ENCODE assay signal across 1 cellular context in the genomic region with DNA sequence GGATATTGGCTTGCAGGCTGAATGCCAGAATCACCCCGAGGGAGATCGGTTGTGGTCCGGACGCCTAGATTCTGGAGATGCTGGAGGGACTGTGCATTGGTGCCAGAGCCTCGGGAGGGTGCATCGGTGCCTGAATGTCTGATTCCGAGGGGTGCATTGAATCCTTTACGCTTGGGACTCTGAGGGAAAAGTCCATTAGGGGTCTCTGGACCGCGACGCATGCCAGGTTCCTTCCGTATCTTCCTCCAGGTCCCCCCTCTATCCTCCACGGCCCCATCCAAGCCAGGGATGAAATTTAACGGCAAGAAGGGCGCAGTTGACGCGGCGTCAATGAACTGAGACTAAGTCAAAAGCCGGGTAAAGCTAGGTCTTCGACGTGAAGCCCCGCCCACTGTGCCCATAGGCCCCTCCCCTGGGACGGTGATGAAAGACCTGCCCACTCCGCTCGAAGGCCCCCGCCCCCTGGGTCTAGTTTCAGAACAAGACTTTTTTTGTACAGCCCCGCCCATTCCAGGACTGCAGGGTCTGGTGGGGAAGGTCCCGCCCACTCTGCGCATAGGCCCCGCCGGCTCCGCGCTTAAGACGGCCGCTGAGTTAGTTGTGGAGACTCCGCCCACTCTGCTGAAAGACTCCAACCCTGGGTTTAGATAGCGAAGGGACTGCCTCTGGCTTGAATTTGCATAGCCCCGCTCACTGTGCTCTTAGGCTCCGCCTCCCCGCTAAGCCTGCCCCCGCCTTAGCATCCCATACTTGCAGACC.
TF ChIP-seq lines count a peak whose summit lies in the region.

No MANE protein-coding gene starts in this region.

TF ChIP-seq in HEK293, 187 proteins besides CTCF, POLR2A, EP300 and RAD21 (continued from another document and continues in another):
- TF ChIP-seq, protein P1, sequence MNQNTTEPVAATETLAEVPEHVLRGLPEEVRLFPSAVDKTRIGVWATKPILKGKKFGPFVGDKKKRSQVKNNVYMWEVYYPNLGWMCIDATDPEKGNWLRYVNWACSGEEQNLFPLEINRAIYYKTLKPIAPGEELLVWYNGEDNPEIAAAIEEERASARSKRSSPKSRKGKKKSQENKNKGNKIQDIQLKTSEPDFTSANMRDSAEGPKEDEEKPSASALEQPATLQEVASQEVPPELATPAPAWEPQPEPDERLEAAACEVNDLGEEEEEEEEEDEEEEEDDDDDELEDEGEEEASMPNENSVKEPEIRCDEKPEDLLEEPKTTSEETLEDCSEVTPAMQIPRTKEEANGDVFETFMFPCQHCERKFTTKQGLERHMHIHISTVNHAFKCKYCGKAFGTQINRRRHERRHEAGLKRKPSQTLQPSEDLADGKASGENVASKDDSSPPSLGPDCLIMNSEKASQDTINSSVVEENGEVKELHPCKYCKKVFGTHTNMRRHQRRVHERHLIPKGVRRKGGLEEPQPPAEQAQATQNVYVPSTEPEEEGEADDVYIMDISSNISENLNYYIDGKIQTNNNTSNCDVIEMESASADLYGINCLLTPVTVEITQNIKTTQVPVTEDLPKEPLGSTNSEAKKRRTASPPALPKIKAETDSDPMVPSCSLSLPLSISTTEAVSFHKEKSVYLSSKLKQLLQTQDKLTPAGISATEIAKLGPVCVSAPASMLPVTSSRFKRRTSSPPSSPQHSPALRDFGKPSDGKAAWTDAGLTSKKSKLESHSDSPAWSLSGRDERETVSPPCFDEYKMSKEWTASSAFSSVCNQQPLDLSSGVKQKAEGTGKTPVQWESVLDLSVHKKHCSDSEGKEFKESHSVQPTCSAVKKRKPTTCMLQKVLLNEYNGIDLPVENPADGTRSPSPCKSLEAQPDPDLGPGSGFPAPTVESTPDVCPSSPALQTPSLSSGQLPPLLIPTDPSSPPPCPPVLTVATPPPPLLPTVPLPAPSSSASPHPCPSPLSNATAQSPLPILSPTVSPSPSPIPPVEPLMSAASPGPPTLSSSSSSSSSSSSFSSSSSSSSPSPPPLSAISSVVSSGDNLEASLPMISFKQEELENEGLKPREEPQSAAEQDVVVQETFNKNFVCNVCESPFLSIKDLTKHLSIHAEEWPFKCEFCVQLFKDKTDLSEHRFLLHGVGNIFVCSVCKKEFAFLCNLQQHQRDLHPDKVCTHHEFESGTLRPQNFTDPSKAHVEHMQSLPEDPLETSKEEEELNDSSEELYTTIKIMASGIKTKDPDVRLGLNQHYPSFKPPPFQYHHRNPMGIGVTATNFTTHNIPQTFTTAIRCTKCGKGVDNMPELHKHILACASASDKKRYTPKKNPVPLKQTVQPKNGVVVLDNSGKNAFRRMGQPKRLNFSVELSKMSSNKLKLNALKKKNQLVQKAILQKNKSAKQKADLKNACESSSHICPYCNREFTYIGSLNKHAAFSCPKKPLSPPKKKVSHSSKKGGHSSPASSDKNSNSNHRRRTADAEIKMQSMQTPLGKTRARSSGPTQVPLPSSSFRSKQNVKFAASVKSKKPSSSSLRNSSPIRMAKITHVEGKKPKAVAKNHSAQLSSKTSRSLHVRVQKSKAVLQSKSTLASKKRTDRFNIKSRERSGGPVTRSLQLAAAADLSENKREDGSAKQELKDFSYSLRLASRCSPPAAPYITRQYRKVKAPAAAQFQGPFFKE (tag by site-specific recombination; IDR thresholded peaks at IDR 0.05; ENCODE audit: borderline replicate concordance): no peak
- TF ChIP-seq, protein P2, sequence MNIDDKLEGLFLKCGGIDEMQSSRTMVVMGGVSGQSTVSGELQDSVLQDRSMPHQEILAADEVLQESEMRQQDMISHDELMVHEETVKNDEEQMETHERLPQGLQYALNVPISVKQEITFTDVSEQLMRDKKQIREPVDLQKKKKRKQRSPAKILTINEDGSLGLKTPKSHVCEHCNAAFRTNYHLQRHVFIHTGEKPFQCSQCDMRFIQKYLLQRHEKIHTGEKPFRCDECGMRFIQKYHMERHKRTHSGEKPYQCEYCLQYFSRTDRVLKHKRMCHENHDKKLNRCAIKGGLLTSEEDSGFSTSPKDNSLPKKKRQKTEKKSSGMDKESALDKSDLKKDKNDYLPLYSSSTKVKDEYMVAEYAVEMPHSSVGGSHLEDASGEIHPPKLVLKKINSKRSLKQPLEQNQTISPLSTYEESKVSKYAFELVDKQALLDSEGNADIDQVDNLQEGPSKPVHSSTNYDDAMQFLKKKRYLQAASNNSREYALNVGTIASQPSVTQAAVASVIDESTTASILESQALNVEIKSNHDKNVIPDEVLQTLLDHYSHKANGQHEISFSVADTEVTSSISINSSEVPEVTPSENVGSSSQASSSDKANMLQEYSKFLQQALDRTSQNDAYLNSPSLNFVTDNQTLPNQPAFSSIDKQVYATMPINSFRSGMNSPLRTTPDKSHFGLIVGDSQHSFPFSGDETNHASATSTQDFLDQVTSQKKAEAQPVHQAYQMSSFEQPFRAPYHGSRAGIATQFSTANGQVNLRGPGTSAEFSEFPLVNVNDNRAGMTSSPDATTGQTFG (tag by site-specific recombination; IDR thresholded peaks at IDR 0.05; ENCODE audit: borderline replicate concordance): no peak
- TF ChIP-seq ZNF670 (tag by site-specific recombination; IDR thresholded peaks at IDR 0.05; ENCODE audit: low read depth) (no peak), ZNF2 (tag by site-specific recombination; IDR thresholded peaks at IDR 0.05) (no peak; the same call in 1 of the 2 replicates), ZNF350 (tag by site-specific recombination; IDR thresholded peaks at IDR 0.05) (no peak), RBAK (tag by site-specific recombination; IDR thresholded peaks at IDR 0.05) (no peak), KLF8 (tag by site-specific recombination; IDR thresholded peaks at IDR 0.05) (peak; percentile 82), ZEB2 (tag by site-specific recombination; IDR thresholded peaks at IDR 0.05) (peak; percentile 70), GLI4 (tag by site-specific recombination; IDR thresholded peaks at IDR 0.05) (no peak), ZNF76 (tag by site-specific recombination; IDR thresholded peaks at IDR 0.05; ENCODE audit: borderline replicate concordance, low read depth) (no peak), ZNF677 (tag by site-specific recombination; IDR thresholded peaks at IDR 0.05) (no peak), ZNF776 (tag by site-specific recombination; IDR thresholded peaks at IDR 0.05; ENCODE audit: borderline replicate concordance) (no peak), ZNF621 (tag by site-specific recombination; IDR thresholded peaks at IDR 0.05) (no peak), YY2 (tag by site-specific recombination; IDR thresholded peaks at IDR 0.05) (no peak; the same call in 1 of the 2 replicates), ZNF560 (tag by site-specific recombination; IDR thresholded peaks at IDR 0.05; ENCODE audit: borderline replicate concordance) (no peak), WT1 (tag by site-specific recombination; IDR thresholded peaks at IDR 0.05) (no peak), KLF7 (tag by site-specific recombination; IDR thresholded peaks at IDR 0.05; ENCODE audit: borderline replicate concordance) (no peak), ZNF19 (tag by site-specific recombination; IDR thresholded peaks at IDR 0.05; ENCODE audit: low read depth) (no peak), HOXD13 (CRISPR knock-in tag; IDR thresholded peaks at IDR 0.05; ENCODE audit: borderline replicate concordance) (no peak), ZNF140 (tag by site-specific recombination; IDR thresholded peaks at IDR 0.05) (no peak), ZBTB7A (tag by site-specific recombination; IDR thresholded peaks at IDR 0.05; ENCODE audit: low read depth) (no peak), ZNF623 (tag by site-specific recombination; IDR thresholded peaks at IDR 0.05) (no peak), ZXDB (tag by site-specific recombination; IDR thresholded peaks at IDR 0.05) (peak; percentile 42), SCRT2 (tag by site-specific recombination; IDR thresholded peaks at IDR 0.05) (no peak), ZNF114 (tag by site-specific recombination; IDR thresholded peaks at IDR 0.05) (no peak), ZNF660 (tag by site-specific recombination; IDR thresholded peaks at IDR 0.05) (peak; percentile 82), ZFHX2 (tag by site-specific recombination; conservative IDR thresholded peaks at IDR 0.05) (peak; percentile 72), ZNF341 (tag by site-specific recombination; IDR thresholded peaks at IDR 0.05; ENCODE audit: low read depth) (peak; percentile 51; the same call in 1 of the 2 replicates), ZSCAN23 (tag by site-specific recombination; IDR thresholded peaks at IDR 0.05) (no peak), ZNF658 (tag by site-specific recombination; IDR thresholded peaks at IDR 0.05) (no peak), ZFP37 (tag by site-specific recombination; IDR thresholded peaks at IDR 0.05) (no peak), PRDM1 (tag by site-specific recombination; IDR thresholded peaks at IDR 0.05) (no peak), ZNF768 (tag by site-specific recombination; IDR thresholded peaks at IDR 0.05) (0 out of 2 replicates have a peak, but pooled peaks have one; percentile 16), ZNF433 (tag by site-specific recombination; IDR thresholded peaks at IDR 0.05; ENCODE audit: low read depth) (no peak), ZNF292 (tag by site-specific recombination; IDR thresholded peaks at IDR 0.05; ENCODE audit: borderline replicate concordance, low read depth) (no peak)
- TF ChIP-seq, protein P3, sequence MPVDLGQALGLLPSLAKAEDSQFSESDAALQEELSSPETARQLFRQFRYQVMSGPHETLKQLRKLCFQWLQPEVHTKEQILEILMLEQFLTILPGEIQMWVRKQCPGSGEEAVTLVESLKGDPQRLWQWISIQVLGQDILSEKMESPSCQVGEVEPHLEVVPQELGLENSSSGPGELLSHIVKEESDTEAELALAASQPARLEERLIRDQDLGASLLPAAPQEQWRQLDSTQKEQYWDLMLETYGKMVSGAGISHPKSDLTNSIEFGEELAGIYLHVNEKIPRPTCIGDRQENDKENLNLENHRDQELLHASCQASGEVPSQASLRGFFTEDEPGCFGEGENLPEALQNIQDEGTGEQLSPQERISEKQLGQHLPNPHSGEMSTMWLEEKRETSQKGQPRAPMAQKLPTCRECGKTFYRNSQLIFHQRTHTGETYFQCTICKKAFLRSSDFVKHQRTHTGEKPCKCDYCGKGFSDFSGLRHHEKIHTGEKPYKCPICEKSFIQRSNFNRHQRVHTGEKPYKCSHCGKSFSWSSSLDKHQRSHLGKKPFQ (tag by site-specific recombination; IDR thresholded peaks at IDR 0.05): no peak
- TF ChIP-seq, protein P4, sequence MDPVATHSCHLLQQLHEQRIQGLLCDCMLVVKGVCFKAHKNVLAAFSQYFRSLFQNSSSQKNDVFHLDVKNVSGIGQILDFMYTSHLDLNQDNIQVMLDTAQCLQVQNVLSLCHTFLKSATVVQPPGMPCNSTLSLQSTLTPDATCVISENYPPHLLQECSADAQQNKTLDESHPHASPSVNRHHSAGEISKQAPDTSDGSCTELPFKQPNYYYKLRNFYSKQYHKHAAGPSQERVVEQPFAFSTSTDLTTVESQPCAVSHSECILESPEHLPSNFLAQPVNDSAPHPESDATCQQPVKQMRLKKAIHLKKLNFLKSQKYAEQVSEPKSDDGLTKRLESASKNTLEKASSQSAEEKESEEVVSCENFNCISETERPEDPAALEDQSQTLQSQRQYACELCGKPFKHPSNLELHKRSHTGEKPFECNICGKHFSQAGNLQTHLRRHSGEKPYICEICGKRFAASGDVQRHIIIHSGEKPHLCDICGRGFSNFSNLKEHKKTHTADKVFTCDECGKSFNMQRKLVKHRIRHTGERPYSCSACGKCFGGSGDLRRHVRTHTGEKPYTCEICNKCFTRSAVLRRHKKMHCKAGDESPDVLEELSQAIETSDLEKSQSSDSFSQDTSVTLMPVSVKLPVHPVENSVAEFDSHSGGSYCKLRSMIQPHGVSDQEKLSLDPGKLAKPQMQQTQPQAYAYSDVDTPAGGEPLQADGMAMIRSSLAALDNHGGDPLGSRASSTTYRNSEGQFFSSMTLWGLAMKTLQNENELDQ (tag by site-specific recombination; IDR thresholded peaks at IDR 0.05; ENCODE audit: low read depth): no peak
- TF ChIP-seq, protein P5, sequence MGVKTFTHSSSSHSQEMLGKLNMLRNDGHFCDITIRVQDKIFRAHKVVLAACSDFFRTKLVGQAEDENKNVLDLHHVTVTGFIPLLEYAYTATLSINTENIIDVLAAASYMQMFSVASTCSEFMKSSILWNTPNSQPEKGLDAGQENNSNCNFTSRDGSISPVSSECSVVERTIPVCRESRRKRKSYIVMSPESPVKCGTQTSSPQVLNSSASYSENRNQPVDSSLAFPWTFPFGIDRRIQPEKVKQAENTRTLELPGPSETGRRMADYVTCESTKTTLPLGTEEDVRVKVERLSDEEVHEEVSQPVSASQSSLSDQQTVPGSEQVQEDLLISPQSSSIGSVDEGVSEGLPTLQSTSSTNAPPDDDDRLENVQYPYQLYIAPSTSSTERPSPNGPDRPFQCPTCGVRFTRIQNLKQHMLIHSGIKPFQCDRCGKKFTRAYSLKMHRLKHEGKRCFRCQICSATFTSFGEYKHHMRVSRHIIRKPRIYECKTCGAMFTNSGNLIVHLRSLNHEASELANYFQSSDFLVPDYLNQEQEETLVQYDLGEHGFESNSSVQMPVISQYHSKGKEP (tag by site-specific recombination; IDR thresholded peaks at IDR 0.05): no peak
- TF ChIP-seq, protein P6, sequence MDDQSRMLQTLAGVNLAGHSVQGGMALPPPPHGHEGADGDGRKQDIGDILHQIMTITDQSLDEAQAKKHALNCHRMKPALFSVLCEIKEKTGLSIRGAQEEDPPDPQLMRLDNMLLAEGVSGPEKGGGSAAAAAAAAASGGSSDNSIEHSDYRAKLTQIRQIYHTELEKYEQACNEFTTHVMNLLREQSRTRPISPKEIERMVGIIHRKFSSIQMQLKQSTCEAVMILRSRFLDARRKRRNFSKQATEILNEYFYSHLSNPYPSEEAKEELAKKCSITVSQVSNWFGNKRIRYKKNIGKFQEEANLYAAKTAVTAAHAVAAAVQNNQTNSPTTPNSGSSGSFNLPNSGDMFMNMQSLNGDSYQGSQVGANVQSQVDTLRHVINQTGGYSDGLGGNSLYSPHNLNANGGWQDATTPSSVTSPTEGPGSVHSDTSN (CRISPR knock-in tag; IDR thresholded peaks at IDR 0.05): 0 out of 2 replicates have a peak, but pooled peaks have one; percentile 21
- TF ChIP-seq, protein P7, sequence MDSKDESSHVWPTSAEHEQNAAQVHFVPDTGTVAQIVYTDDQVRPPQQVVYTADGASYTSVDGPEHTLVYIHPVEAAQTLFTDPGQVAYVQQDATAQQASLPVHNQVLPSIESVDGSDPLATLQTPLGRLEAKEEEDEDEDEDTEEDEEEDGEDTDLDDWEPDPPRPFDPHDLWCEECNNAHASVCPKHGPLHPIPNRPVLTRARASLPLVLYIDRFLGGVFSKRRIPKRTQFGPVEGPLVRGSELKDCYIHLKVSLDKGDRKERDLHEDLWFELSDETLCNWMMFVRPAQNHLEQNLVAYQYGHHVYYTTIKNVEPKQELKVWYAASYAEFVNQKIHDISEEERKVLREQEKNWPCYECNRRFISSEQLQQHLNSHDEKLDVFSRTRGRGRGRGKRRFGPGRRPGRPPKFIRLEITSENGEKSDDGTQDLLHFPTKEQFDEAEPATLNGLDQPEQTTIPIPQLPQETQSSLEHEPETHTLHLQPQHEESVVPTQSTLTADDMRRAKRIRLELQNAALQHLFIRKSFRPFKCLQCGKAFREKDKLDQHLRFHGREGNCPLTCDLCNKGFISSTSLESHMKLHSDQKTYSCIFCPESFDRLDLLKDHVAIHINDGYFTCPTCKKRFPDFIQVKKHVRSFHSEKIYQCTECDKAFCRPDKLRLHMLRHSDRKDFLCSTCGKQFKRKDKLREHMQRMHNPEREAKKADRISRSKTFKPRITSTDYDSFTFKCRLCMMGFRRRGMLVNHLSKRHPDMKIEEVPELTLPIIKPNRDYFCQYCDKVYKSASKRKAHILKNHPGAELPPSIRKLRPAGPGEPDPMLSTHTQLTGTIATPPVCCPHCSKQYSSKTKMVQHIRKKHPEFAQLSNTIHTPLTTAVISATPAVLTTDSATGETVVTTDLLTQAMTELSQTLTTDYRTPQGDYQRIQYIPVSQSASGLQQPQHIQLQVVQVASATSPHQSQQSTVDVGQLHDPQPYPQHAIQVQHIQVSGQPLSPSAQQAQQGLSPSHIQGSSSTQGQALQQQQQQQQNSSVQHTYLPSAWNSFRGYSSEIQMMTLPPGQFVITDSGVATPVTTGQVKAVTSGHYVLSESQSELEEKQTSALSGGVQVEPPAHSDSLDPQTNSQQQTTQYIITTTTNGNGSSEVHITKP (tag by site-specific recombination; IDR thresholded peaks at IDR 0.05): peak; percentile 98
